3 cellular contexts compared by ENCODE assay signal in genomic region chr19:406999-407491, GRCh38.
TF ChIP-seq lines count a peak whose summit lies in the region.

No MANE protein-coding gene starts in this region.

TF ChIP-seq in SK-N-SH, 30 proteins besides CTCF, POLR2A, EP300 and RAD21:
- no peak for TF ChIP-seq ELF1 (IDR thresholded peaks at IDR 0.05)
- TF ChIP-seq POLR2AphosphoS5 (IDR thresholded peaks at IDR 0.05; ENCODE audit: low read depth, low read length), result no peak
- TF ChIP-seq YY1 (IDR thresholded peaks at IDR 0.05; ENCODE audit: low read depth), result no peak
- TF ChIP-seq SMC3 (IDR thresholded peaks at IDR 0.05; ENCODE audit: low read depth, low read length), result no peak
- TF ChIP-seq RFX5 (IDR thresholded peaks at IDR 0.05; ENCODE audit: low read length), result no peak

TF ChIP-seq in SK-N-SH treated with all-trans-retinoic acid at 6 μM for 48 hours, 23 proteins besides CTCF, POLR2A, EP300 and RAD21:
- TF ChIP-seq ISL1 (CRISPR knock-in tag; IDR thresholded peaks at IDR 0.05) (no peak), ZNF70 (CRISPR knock-in tag; IDR thresholded peaks at IDR 0.05) (no peak), PPARA (CRISPR knock-in tag; IDR thresholded peaks at IDR 0.05; ENCODE audit: borderline replicate concordance) (no peak), ZNF565 (CRISPR knock-in tag; conservative IDR thresholded peaks at IDR 0.05; ENCODE audit: low read depth) (no peak), ZFP3 (CRISPR knock-in tag; IDR thresholded peaks at IDR 0.05) (no peak), ESRRG (CRISPR knock-in tag; IDR thresholded peaks at IDR 0.05) (no peak), RARB (CRISPR knock-in tag; IDR thresholded peaks at IDR 0.05) (no peak), ZNF8 (CRISPR knock-in tag; IDR thresholded peaks at IDR 0.05) (no peak), ZFP30 (CRISPR knock-in tag; IDR thresholded peaks at IDR 0.05) (no peak), CSDC2 (CRISPR knock-in tag; IDR thresholded peaks at IDR 0.05) (no peak), TOX (CRISPR knock-in tag; IDR thresholded peaks at IDR 0.05; ENCODE audit: borderline replicate concordance) (no peak), OSR1 (CRISPR knock-in tag; IDR thresholded peaks at IDR 0.05) (no peak), ARNTL (CRISPR knock-in tag; IDR thresholded peaks at IDR 0.05; ENCODE audit: borderline replicate concordance, low read depth) (no peak), BACH2 (CRISPR knock-in tag; IDR thresholded peaks at IDR 0.05; ENCODE audit: borderline replicate concordance) (no peak), GLIS3 (CRISPR knock-in tag; IDR thresholded peaks at IDR 0.05) (no peak), POU6F1 (CRISPR knock-in tag; IDR thresholded peaks at IDR 0.05; ENCODE audit: borderline replicate concordance, low read depth) (no peak), ZC3H10 (CRISPR knock-in tag; IDR thresholded peaks at IDR 0.05) (no peak), TSHZ2 (CRISPR knock-in tag; IDR thresholded peaks at IDR 0.05) (no peak), SNAI2 (CRISPR knock-in tag; IDR thresholded peaks at IDR 0.05) (no peak), TCF4 (CRISPR knock-in tag; IDR thresholded peaks at IDR 0.05; ENCODE audit: borderline replicate concordance) (no peak)

TF ChIP-seq in H1, 55 proteins besides CTCF, POLR2A, EP300 and RAD21:
- no peak for TF ChIP-seq CREB1 (IDR thresholded peaks at IDR 0.05)
- no peak for TF ChIP-seq SRF (IDR thresholded peaks at IDR 0.05; ENCODE audit: low read depth, low read length)
- no peak for TF ChIP-seq SIN3A (conservative IDR thresholded peaks at IDR 0.05 in 1 of 2, IDR thresholded peaks at IDR 0.05 in 1 of 2; ENCODE audit: low read depth in 1 of 2, low read length in 2 of 2)
- no peak for TF ChIP-seq EZH2 (IDR thresholded peaks at IDR 0.05; ENCODE audit: low read depth, low read length, severe bottlenecking)
- no peak for TF ChIP-seq SUZ12 (IDR thresholded peaks at IDR 0.05; ENCODE audit: low read length)
- no peak for TF ChIP-seq BACH1 (IDR thresholded peaks at IDR 0.05; ENCODE audit: low read length)
- TF ChIP-seq HDAC2 (IDR thresholded peaks at IDR 0.05; ENCODE audit: borderline replicate concordance in 1 of 2, low read depth in 2 of 2, low read length in 2 of 2), result no peak
- no peak for TF ChIP-seq POLR2AphosphoS5 (IDR thresholded peaks at IDR 0.05; ENCODE audit: low read depth, low read length)
- no peak for TF ChIP-seq KDM4A (IDR thresholded peaks at IDR 0.05; ENCODE audit: low read depth, low read length, severe bottlenecking)
- TF ChIP-seq SP1 (IDR thresholded peaks at IDR 0.05; ENCODE audit: low read depth, low read length), result no peak
- no peak for TF ChIP-seq CHD1 (IDR thresholded peaks at IDR 0.05; ENCODE audit: low read depth, low read length)
